In the genomic region with DNA sequence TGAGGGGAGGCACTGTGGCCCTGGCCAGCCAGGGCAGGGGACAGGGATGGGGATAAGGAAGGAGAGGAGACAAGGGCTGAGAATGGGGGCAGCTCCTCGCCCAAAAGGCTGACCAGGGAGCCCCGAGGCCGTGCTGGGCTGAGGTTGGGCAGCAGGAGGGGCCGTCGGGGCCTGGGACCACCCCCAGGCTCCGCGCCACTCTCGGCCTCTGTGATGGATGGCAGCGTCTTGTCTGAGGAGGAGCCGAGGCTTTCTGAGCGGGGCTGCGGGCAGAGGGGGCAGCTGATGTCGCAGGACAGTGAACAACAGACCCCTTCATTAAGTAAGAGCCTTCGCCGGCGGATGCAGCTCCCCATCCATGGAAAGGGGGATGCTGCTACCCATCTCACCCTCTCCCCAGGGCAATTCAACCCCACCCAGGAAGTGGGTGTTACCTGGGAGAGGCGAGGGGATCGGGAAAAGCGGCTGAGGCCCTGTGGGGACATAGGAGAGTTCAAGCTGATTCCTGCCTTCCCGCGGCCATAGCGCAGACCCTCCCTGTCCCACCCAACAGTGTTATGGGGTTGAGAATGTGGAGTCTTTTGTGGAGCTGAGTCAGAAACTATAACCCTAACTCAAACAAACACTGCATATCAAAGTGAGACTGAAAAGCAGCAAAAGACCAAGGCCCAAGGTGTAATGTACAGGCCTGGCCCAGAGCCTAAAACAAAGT, we compare ENCODE assay signal across 21 cellular contexts. TPM values are rescaled to one million over a fixed set of nuclear protein-coding genes. Genes with fewer than 3 reads are reported as not detected.
A peak's percentile ranks its signal among the peaks of the same experiment; 100 is the strongest.
DNase-seq lines count a peak whose midpoint lies in the region; ATAC-seq, FAIRE-seq and TF ChIP-seq lines count a peak whose summit lies in the region.
"Had no signal": no experiment of that assay in that cellular context is flagged by ENCODE, and none has a peak within 500 bp of the region (broad histone marks: within the 10 kb centered on the region; RNA-seq: fewer than 3 reads in every experiment).

No MANE protein-coding gene starts in this region.

- H4K20me1 ChIP-seq in HepG2 (ENCODE audit: insufficient read depth, low read length) = no peaks in the 10 kb centered on the region

- H3K9me3 Mint-ChIP-seq in dendritic cell treated with granulocyte-macrophage colony-stimulating factor and Interleukin-4, amounts not matched to agents 40 ng/mL and 50 ng/mL, for 4 days = no peaks in the 10 kb centered on the region
- H3K9me3 Mint-ChIP-seq: H9, HFFc6 had no signal

- no TSS peak for BruUV-seq in HepG2 (replicated peaks; lab: Mats Ljungman, UMichigan)

- H3K9me3 ChIP-seq in HepG2 (ENCODE audit: low read length) = no peaks in the 10 kb centered on the region
- H3K9me3 ChIP-seq in right lobe of liver = no peaks in the 10 kb centered on the region
- H3K9me3 ChIP-seq in tibial nerve = no peaks in the 10 kb centered on the region
- no peaks in the 10 kb centered on the region for H3K9me3 ChIP-seq in esophagus muscularis mucosa
- H3K9me3 ChIP-seq: BE2C had no signal

- H3K27ac ChIP-seq in HepG2 (ENCODE audit: extremely low read length, insufficient read depth, low read length) = no peak overlapping the region
- H3K27ac ChIP-seq in right lobe of liver = no peak overlapping the region
- no peak overlapping the region for H3K27ac ChIP-seq in tibial nerve
- no peak overlapping the region for H3K27ac ChIP-seq in esophagus muscularis mucosa (replicated peaks in 1 of 4)
- H3K27ac ChIP-seq: 22Rv1, KMS-11 had no signal

- H3K4me1 ChIP-seq in HepG2 (ENCODE audit: insufficient read depth, low read length) (peaks cover 54% of the 10 kb centered on the region), right lobe of liver (no peaks in the 10 kb centered on the region), tibial nerve (no peaks in the 10 kb centered on the region), esophagus muscularis mucosa (no peaks in the 10 kb centered on the region)

- no peaks in the 10 kb centered on the region for H3K79me2 ChIP-seq in HepG2 (ENCODE audit: insufficient read depth, low read length)

- TF ChIP-seq EP300 in HepG2 (IDR thresholded peaks at IDR 0.05; ENCODE audit: low read depth in 2 of 2, low read length in 2 of 2) = no peak
- TF ChIP-seq EP300 in HepG2 (CRISPR knock-in tag; IDR thresholded peaks at IDR 0.05; ENCODE audit: borderline replicate concordance) = no peak
- no peak for TF ChIP-seq EP300 in tibial nerve (IDR thresholded peaks at IDR 0.05)
- no peak for TF ChIP-seq EP300 in esophagus muscularis mucosa (IDR thresholded peaks at IDR 0.05)

- TF ChIP-seq CTCF in HepG2 (CRISPR knock-in tag; IDR thresholded peaks at IDR 0.05) (no peak), right lobe of liver (IDR thresholded peaks at IDR 0.05) (no peak), tibial nerve (IDR thresholded peaks at IDR 0.05) (no peak), esophagus muscularis mucosa (IDR thresholded peaks at IDR 0.05) (no peak)

- H3K36me3 Mint-ChIP-seq in dendritic cell treated with granulocyte-macrophage colony-stimulating factor and Interleukin-4, amounts not matched to agents 40 ng/mL and 50 ng/mL, for 4 days (ENCODE audit: low read depth) = no peaks in the 10 kb centered on the region
- H3K36me3 Mint-ChIP-seq: CD14-positive monocyte had no signal

- 32% methylated on average over 17 of the region's 22 CpGs for WGBS in HepG2 (ENCODE audit: low lambda C conversion rate)
- 45% methylated on average over 8 of the region's 22 CpGs for WGBS in right lobe of liver (ENCODE audit: insufficient coverage, low coverage, low lambda C conversion rate, missing lambda C conversion rate)
- WGBS in tibial nerve, 2 donors = 36 to 48% methylated on average over 22 of the region's 22 CpGs
- WGBS in esophagus muscularis mucosa = 51% methylated on average over 22 of the region's 22 CpGs

- TF ChIP-seq RAD21 in HepG2 (CRISPR knock-in tag; IDR thresholded peaks at IDR 0.05) = no peak

- peak overlapping the region; percentile 41 for H3K4me2 ChIP-seq in HepG2 (ENCODE audit: low read depth, low read length)
- H3K4me2 ChIP-seq: KMS-11 had no signal

- ATAC-seq in HepG2 (peak; percentile 7; the same call in 2 of the 3 replicates), right lobe of liver (no peak), GM21381 (IDR thresholded peaks at IDR 0.05; ENCODE audit: unreplicated experiment) (no peak)
- ATAC-seq: PC-3 had no signal

- H3K27ac Mint-ChIP-seq in dendritic cell treated with granulocyte-macrophage colony-stimulating factor and Interleukin-4, amounts not matched to agents 40 ng/mL and 50 ng/mL, for 4 days = peak overlapping the region; percentile 31
- H3K27ac Mint-ChIP-seq: HFFc6 had no signal

- H3K27me3 Mint-ChIP-seq in dendritic cell treated with granulocyte-macrophage colony-stimulating factor and Interleukin-4, amounts not matched to agents 40 ng/mL and 50 ng/mL, for 4 days = peaks cover 17% of the 10 kb centered on the region

- intact Hi-C loops in HepG2 (cut with micrococcal nuclease; ENCODE audit: unreplicated experiment) = no loop called here
- intact Hi-C loops in right lobe of liver (cut with DNase I) = no loop called here
- intact Hi-C loops in dendritic cell treated with granulocyte-macrophage colony-stimulating factor and Interleukin-4, amounts not matched to agents 40 ng/mL and 50 ng/mL, for 4 days (cut with micrococcal nuclease) = no loop called here
- intact Hi-C loops in esophagus muscularis mucosa (cut with DNase I) = no loop called here

- H3K4me3 Mint-ChIP-seq in dendritic cell treated with granulocyte-macrophage colony-stimulating factor and Interleukin-4, amounts not matched to agents 40 ng/mL and 50 ng/mL, for 4 days = no peak overlapping the region
- H3K4me3 Mint-ChIP-seq: CD14-positive monocyte, H9, HFFc6 had no signal

- TF ChIP-seq POLR2A in HepG2 (IDR thresholded peaks at IDR 0.05; ENCODE audit: insufficient read depth in 1 of 2, low read depth in 2 of 2, low read length in 2 of 2) (no peak), right lobe of liver (IDR thresholded peaks at IDR 0.05) (no peak), tibial nerve (IDR thresholded peaks at IDR 0.05) (no peak), esophagus muscularis mucosa (IDR thresholded peaks at IDR 0.05; ENCODE audit: low read depth) (no peak)

- H3K27me3 ChIP-seq in HepG2 (ENCODE audit: control insufficient read depth in 1 of 2, insufficient read depth in 2 of 2, low read length in 2 of 2) (peaks cover 2 to 9% of the 10 kb centered on the region in 2 experiments; a peak in 2 of 5 replicates), right lobe of liver (no peaks in the 10 kb centered on the region), tibial nerve (no peaks in the 10 kb centered on the region), esophagus muscularis mucosa (peaks cover 0 to 6% (median 0%) of the 10 kb centered on the region in 4 donors)
- H3K27me3 ChIP-seq: BE2C had no signal

- FAIRE-seq in HepG2 (lab: Jason Lieb, UNC) = no peak
- FAIRE-seq: GM12892 had no signal

- no peak overlapping the region for H3K9ac ChIP-seq in HepG2 (ENCODE audit: insufficient read depth, low read depth, low read length)
- H3K9ac ChIP-seq: KMS-11 had no signal

- CTCF ChIA-PET in HepG2 (lab: Yijun Ruan, JAX; ENCODE audit: low intra/inter-chr PET ratio, low total read pairs) = no interaction called here

- H3K4me3 ChIP-seq in HepG2 (replicated peaks in 1 of 3; ENCODE audit: insufficient read depth in 1 of 3, low read depth in 2 of 3, low read length in 3 of 3) (peak overlapping the region in 1 of 3 experiments; percentile 41; a peak in 1 of 6 replicates), right lobe of liver (no peak overlapping the region), tibial nerve (no peak overlapping the region), esophagus muscularis mucosa (no peak overlapping the region)

- in situ Hi-C loops in HepG2 (cut with HindIII; ENCODE audit: extremely low pct_ligation_motif_present, low pct_unique_long_range_greater_than_20kb) = no loop called here

- DNase-seq in HepG2 (ENCODE audit: low spot score) (no peak), right lobe of liver (no peak), tibial nerve (ENCODE audit: low spot score in 2 of 2) (no peak), esophagus muscularis mucosa (ENCODE audit: extremely low spot score) (no peak)
- DNase-seq: ACHN, DMS153, HFFc6, NCI-H1048, NCI-H1417, NCI-H1694, NCI-H2029 treated with DMSO at 0.1 percent for 48 hours, NCI-H446 treated with DMSO at 0.1 percent for 48 hours, PC-3 had no signal

- POLR2A ChIA-PET in HepG2 (lab: Yijun Ruan, JAX) = interaction anchor here (2.2 kb wide), 1 partner anchor 10 kb away, joined by 8 read pairs; no protein-coding TSS in a partner anchor

- no peaks in the 10 kb centered on the region for H3K36me3 ChIP-seq in HepG2 (replicated peaks in 1 of 2; ENCODE audit: control insufficient read depth in 1 of 2, insufficient read depth in 2 of 2, low read length in 2 of 2)
- no peaks in the 10 kb centered on the region for H3K36me3 ChIP-seq in right lobe of liver
- H3K36me3 ChIP-seq in tibial nerve = no peaks in the 10 kb centered on the region
- H3K36me3 ChIP-seq in esophagus muscularis mucosa = no peaks in the 10 kb centered on the region
- H3K36me3 ChIP-seq: BE2C had no signal

- no peak overlapping the region for H2AFZ ChIP-seq in HepG2 (ENCODE audit: low read length)

- H3K4me1 Mint-ChIP-seq in dendritic cell treated with granulocyte-macrophage colony-stimulating factor and Interleukin-4, amounts not matched to agents 40 ng/mL and 50 ng/mL, for 4 days (ENCODE audit: low read depth) = peaks cover 46% of the 10 kb centered on the region

RNA-seq across cellular contexts. Expression of a gene that starts 9.1 kb away (rescaled TPM):
- total RNA-seq in HepG2 (2016; rRNA removed; fragmentation: Illumina TruSeq; extraction: Trizol) = 110 and 136 TPM in 2 replicates
- 61.7 and 72.3 TPM in 2 replicates for total RNA-seq in HepG2 (2016; cell fraction: cytosol; rRNA removed; fragmentation: Illumina TruSeq; extraction: Trizol; ENCODE audit: low read depth)
- total RNA-seq in HepG2 (2016; cell fraction: insoluble cytoplasmic fraction; rRNA removed; fragmentation: Illumina TruSeq; extraction: Trizol) = 112 and 128 TPM in 2 replicates
- total RNA-seq in HepG2 (2016; cell fraction: membrane; rRNA removed; fragmentation: Illumina TruSeq; extraction: Trizol) = 97.4 and 130 TPM in 2 replicates
- 58.3 and 58.4 TPM in 2 replicates for total RNA-seq in HepG2 (2016; cell fraction: nucleus; rRNA removed; fragmentation: Illumina TruSeq; extraction: Trizol)
- 123 and 129 TPM in 2 replicates for polyA plus RNA-seq in HepG2 (2011; rRNA removed)
- polyA plus RNA-seq in HepG2 (2011; cell fraction: cytosol; rRNA removed) = 151 and 173 TPM in 2 replicates
- polyA plus RNA-seq in HepG2 (2011; cell fraction: nucleus; rRNA removed) = 63.1 and 63.8 TPM in 2 replicates
- polyA plus RNA-seq in HepG2 (2012) = 88.1 and 94.6 TPM in 2 replicates
- polyA plus RNA-seq in HepG2 (2016; cell fraction: cytosol; fragmentation: Illumina TruSeq; extraction: Trizol; ENCODE audit: low read depth) = 121 and 161 TPM in 2 replicates
- 256 and 287 TPM in 2 replicates for polyA plus RNA-seq in HepG2 (2016; cell fraction: insoluble cytoplasmic fraction; fragmentation: Illumina TruSeq; extraction: Trizol; ENCODE audit: low read depth)
- polyA plus RNA-seq in HepG2 (2016; cell fraction: membrane; fragmentation: Illumina TruSeq; extraction: Trizol; ENCODE audit: low read depth) = 158 and 192 TPM in 2 replicates
- 155 and 165 TPM in 2 replicates for polyA plus RNA-seq in HepG2 (2016; cell fraction: nucleus; fragmentation: Illumina TruSeq; extraction: Trizol; ENCODE audit: insufficient read depth, low read depth)
- 69.9 and 105 TPM in 2 replicates for polyA minus RNA-seq in HepG2 (2011; rRNA and poly(A)+ RNA removed; ENCODE audit: low replicate concordance)
- polyA minus RNA-seq in HepG2 (2011; cell fraction: cytosol; rRNA and poly(A)+ RNA removed) = 30.2 and 31.4 TPM in 2 replicates
- polyA minus RNA-seq in HepG2 (2011; cell fraction: nucleus; rRNA and poly(A)+ RNA removed) = 15.9 and 19.8 TPM in 2 replicates
- total RNA-seq in right lobe of liver = 100 to 1,000 TPM in 1 of 6 experiments, 10 to 100 TPM in 5; 54.0 to 108 (median 65.3) TPM
- 100 to 1,000 TPM in 3 of 4 donors, 10 to 100 TPM in 1; 94.8 to 137 (median 117) TPM for total RNA-seq in tibial nerve
- total RNA-seq in esophagus muscularis mucosa = 100 to 1,000 TPM; 102 to 140 (median 128) TPM
- total RNA-seq: PC-3 had no signal

RNA-seq across cellular contexts. Expression of a gene that starts 17.1 kb away (rescaled TPM):
- total RNA-seq in HepG2 (2016; rRNA removed; fragmentation: Illumina TruSeq; extraction: Trizol) (0.09 TPM in 1 of 2 replicates, not detected in the other), right lobe of liver (under 1 TPM in 1 of 6 experiments, not detected in 5; 0.11 TPM), tibial nerve (under 1 TPM in 1 of 4 donors, not detected in 3; 0.30 TPM), esophagus muscularis mucosa (under 1 TPM; 0.17 to 0.42 (median 0.26) TPM)
- total RNA-seq in HepG2 (2016; cell fraction: cytosol; rRNA removed; fragmentation: Illumina TruSeq; extraction: Trizol; ENCODE audit: low read depth) = 0.09 TPM in 1 of 2 replicates, not detected in the other
- 0.06 TPM in 1 of 2 replicates, not detected in the other for total RNA-seq in HepG2 (2016; cell fraction: insoluble cytoplasmic fraction; rRNA removed; fragmentation: Illumina TruSeq; extraction: Trizol)
- 0.06 and 0.10 TPM in 2 replicates for total RNA-seq in HepG2 (2016; cell fraction: membrane; rRNA removed; fragmentation: Illumina TruSeq; extraction: Trizol)
- 0.09 TPM in 1 of 2 replicates, not detected in the other for total RNA-seq in HepG2 (2016; cell fraction: nucleus; rRNA removed; fragmentation: Illumina TruSeq; extraction: Trizol)
- polyA plus RNA-seq in HepG2 (2011; rRNA removed) = 0.01 and 0.04 TPM in 2 replicates
- polyA plus RNA-seq in HepG2 (2011; cell fraction: cytosol; rRNA removed) = 0.03 and 0.04 TPM in 2 replicates
- polyA plus RNA-seq in HepG2 (2011; cell fraction: nucleus; rRNA removed) = 0.19 and 0.34 TPM in 2 replicates
- 0.03 TPM in 1 of 2 replicates, not detected in the other for polyA plus RNA-seq in HepG2 (2012)
- polyA plus RNA-seq in HepG2 (2016; cell fraction: cytosol; fragmentation: Illumina TruSeq; extraction: Trizol; ENCODE audit: low read depth) = 0.18 and 0.19 TPM in 2 replicates
- polyA plus RNA-seq in HepG2 (2016; cell fraction: insoluble cytoplasmic fraction; fragmentation: Illumina TruSeq; extraction: Trizol; ENCODE audit: low read depth) = 0.08 TPM in 2 replicates
- polyA plus RNA-seq in HepG2 (2016; cell fraction: membrane; fragmentation: Illumina TruSeq; extraction: Trizol; ENCODE audit: low read depth) = 0.15 and 0.30 TPM in 2 replicates
- polyA plus RNA-seq in HepG2 (2016; cell fraction: nucleus; fragmentation: Illumina TruSeq; extraction: Trizol; ENCODE audit: insufficient read depth, low read depth) = 0.19 and 0.20 TPM in 2 replicates
- polyA minus RNA-seq in HepG2 (2011; rRNA and poly(A)+ RNA removed; ENCODE audit: low replicate concordance) = 0.24 TPM in 1 of 2 replicates, not detected in the other
- not detected in 2 replicates for polyA minus RNA-seq in HepG2 (2011; cell fraction: cytosol; rRNA and poly(A)+ RNA removed)
- polyA minus RNA-seq in HepG2 (2011; cell fraction: nucleus; rRNA and poly(A)+ RNA removed) = not detected in 2 replicates
- total RNA-seq: H9, HFFc6, PC-3 had no signal
- polyA plus RNA-seq: CD14-positive monocyte had no signal

RNA-seq across cellular contexts. Expression of a gene that starts 21.4 kb away (rescaled TPM):
- total RNA-seq in HepG2 (2016; rRNA removed; fragmentation: Illumina TruSeq; extraction: Trizol) (not detected in 2 replicates), right lobe of liver (not detected), tibial nerve (not detected), esophagus muscularis mucosa (not detected)
- not detected in 2 replicates for total RNA-seq in HepG2 (2016; cell fraction: cytosol; rRNA removed; fragmentation: Illumina TruSeq; extraction: Trizol; ENCODE audit: low read depth)
- total RNA-seq in HepG2 (2016; cell fraction: insoluble cytoplasmic fraction; rRNA removed; fragmentation: Illumina TruSeq; extraction: Trizol) = not detected in 2 replicates
- not detected in 2 replicates for total RNA-seq in HepG2 (2016; cell fraction: membrane; rRNA removed; fragmentation: Illumina TruSeq; extraction: Trizol)
- not detected in 2 replicates for total RNA-seq in HepG2 (2016; cell fraction: nucleus; rRNA removed; fragmentation: Illumina TruSeq; extraction: Trizol)
- polyA plus RNA-seq in HepG2 (2011; rRNA removed) = not detected in 2 replicates
- polyA plus RNA-seq in HepG2 (2011; cell fraction: cytosol; rRNA removed) = not detected in 2 replicates
- polyA plus RNA-seq in HepG2 (2011; cell fraction: nucleus; rRNA removed) = not detected in 2 replicates
- not detected in 2 replicates for polyA plus RNA-seq in HepG2 (2012)
- 0.36 TPM in 1 of 2 replicates, not detected in the other for polyA plus RNA-seq in HepG2 (2016; cell fraction: cytosol; fragmentation: Illumina TruSeq; extraction: Trizol; ENCODE audit: low read depth)
- polyA plus RNA-seq in HepG2 (2016; cell fraction: insoluble cytoplasmic fraction; fragmentation: Illumina TruSeq; extraction: Trizol; ENCODE audit: low read depth) = not detected in 2 replicates
- polyA plus RNA-seq in HepG2 (2016; cell fraction: membrane; fragmentation: Illumina TruSeq; extraction: Trizol; ENCODE audit: low read depth) = not detected in 2 replicates
- polyA plus RNA-seq in HepG2 (2016; cell fraction: nucleus; fragmentation: Illumina TruSeq; extraction: Trizol; ENCODE audit: insufficient read depth, low read depth) = not detected in 2 replicates
- polyA minus RNA-seq in HepG2 (2011; rRNA and poly(A)+ RNA removed; ENCODE audit: low replicate concordance) = not detected in 2 replicates
- polyA minus RNA-seq in HepG2 (2011; cell fraction: cytosol; rRNA and poly(A)+ RNA removed) = not detected in 2 replicates
- not detected in 2 replicates for polyA minus RNA-seq in HepG2 (2011; cell fraction: nucleus; rRNA and poly(A)+ RNA removed)
- total RNA-seq: H9, HFFc6, PC-3 had no signal
- polyA plus RNA-seq: CD14-positive monocyte had no signal

RNA-seq across cellular contexts. Expression of a gene that starts 30.4 kb away (rescaled TPM):
- total RNA-seq in HepG2 (2016; rRNA removed; fragmentation: Illumina TruSeq; extraction: Trizol) = 8.8 and 22.5 TPM in 2 replicates
- 3.1 and 3.3 TPM in 2 replicates for total RNA-seq in HepG2 (2016; cell fraction: cytosol; rRNA removed; fragmentation: Illumina TruSeq; extraction: Trizol; ENCODE audit: low read depth)
- total RNA-seq in HepG2 (2016; cell fraction: insoluble cytoplasmic fraction; rRNA removed; fragmentation: Illumina TruSeq; extraction: Trizol) = 8.0 and 22.0 TPM in 2 replicates
- 5.2 and 6.2 TPM in 2 replicates for total RNA-seq in HepG2 (2016; cell fraction: membrane; rRNA removed; fragmentation: Illumina TruSeq; extraction: Trizol)
- total RNA-seq in HepG2 (2016; cell fraction: nucleus; rRNA removed; fragmentation: Illumina TruSeq; extraction: Trizol) = 22.7 and 27.8 TPM in 2 replicates
- 15.4 and 25.6 TPM in 2 replicates for polyA plus RNA-seq in HepG2 (2011; rRNA removed)
- 11.2 and 18.0 TPM in 2 replicates for polyA plus RNA-seq in HepG2 (2011; cell fraction: cytosol; rRNA removed)
- polyA plus RNA-seq in HepG2 (2011; cell fraction: nucleus; rRNA removed) = 107 and 115 TPM in 2 replicates
- 15.2 and 19.1 TPM in 2 replicates for polyA plus RNA-seq in HepG2 (2012)
- 2.2 and 2.5 TPM in 2 replicates for polyA plus RNA-seq in HepG2 (2016; cell fraction: cytosol; fragmentation: Illumina TruSeq; extraction: Trizol; ENCODE audit: low read depth)
- polyA plus RNA-seq in HepG2 (2016; cell fraction: insoluble cytoplasmic fraction; fragmentation: Illumina TruSeq; extraction: Trizol; ENCODE audit: low read depth) = 6.0 and 8.7 TPM in 2 replicates
- 3.6 and 4.1 TPM in 2 replicates for polyA plus RNA-seq in HepG2 (2016; cell fraction: membrane; fragmentation: Illumina TruSeq; extraction: Trizol; ENCODE audit: low read depth)
- polyA plus RNA-seq in HepG2 (2016; cell fraction: nucleus; fragmentation: Illumina TruSeq; extraction: Trizol; ENCODE audit: insufficient read depth, low read depth) = 45.8 and 46.8 TPM in 2 replicates
- 14.5 and 31.4 TPM in 2 replicates for polyA minus RNA-seq in HepG2 (2011; rRNA and poly(A)+ RNA removed; ENCODE audit: low replicate concordance)
- 12.0 and 19.4 TPM in 2 replicates for polyA minus RNA-seq in HepG2 (2011; cell fraction: cytosol; rRNA and poly(A)+ RNA removed)
- 12.1 and 14.4 TPM in 2 replicates for polyA minus RNA-seq in HepG2 (2011; cell fraction: nucleus; rRNA and poly(A)+ RNA removed)
- total RNA-seq in right lobe of liver = 10 to 100 TPM in 5 of 6 experiments, 1 to 10 TPM in 1; 8.8 to 23.9 (median 12.8) TPM
- 10 to 100 TPM; 36.4 to 77.9 (median 40.7) TPM for total RNA-seq in tibial nerve
- total RNA-seq in esophagus muscularis mucosa = 10 to 100 TPM; 20.3 to 31.3 (median 22.0) TPM
- total RNA-seq: PC-3 had no signal

RNA-seq across cellular contexts. Expression of a gene that starts 41.2 kb away (rescaled TPM):
- total RNA-seq in HepG2 (2016; rRNA removed; fragmentation: Illumina TruSeq; extraction: Trizol) (0.13 and 0.24 TPM in 2 replicates), right lobe of liver (1 to 10 TPM in 2 of 6 experiments, under 1 TPM in 4; 0.38 to 1.6 (median 0.85) TPM), tibial nerve (under 1 TPM in 1 of 4 donors, not detected in 3; 0.22 TPM), esophagus muscularis mucosa (under 1 TPM in 2 of 4 donors, not detected in 2; 0.26 to 0.42 TPM)
- total RNA-seq in HepG2 (2016; cell fraction: cytosol; rRNA removed; fragmentation: Illumina TruSeq; extraction: Trizol; ENCODE audit: low read depth) = not detected in 2 replicates
- 0.09 and 0.24 TPM in 2 replicates for total RNA-seq in HepG2 (2016; cell fraction: insoluble cytoplasmic fraction; rRNA removed; fragmentation: Illumina TruSeq; extraction: Trizol)
- 0.14 and 0.19 TPM in 2 replicates for total RNA-seq in HepG2 (2016; cell fraction: membrane; rRNA removed; fragmentation: Illumina TruSeq; extraction: Trizol)
- total RNA-seq in HepG2 (2016; cell fraction: nucleus; rRNA removed; fragmentation: Illumina TruSeq; extraction: Trizol) = 0.25 TPM in 1 of 2 replicates, not detected in the other
- polyA plus RNA-seq in HepG2 (2011; rRNA removed) = 0.05 and 0.31 TPM in 2 replicates
- 0.07 and 0.10 TPM in 2 replicates for polyA plus RNA-seq in HepG2 (2011; cell fraction: cytosol; rRNA removed)
- polyA plus RNA-seq in HepG2 (2011; cell fraction: nucleus; rRNA removed) = 0.66 and 1.2 TPM in 2 replicates
- polyA plus RNA-seq in HepG2 (2012) = 0.28 and 0.44 TPM in 2 replicates
- not detected in 2 replicates for polyA plus RNA-seq in HepG2 (2016; cell fraction: cytosol; fragmentation: Illumina TruSeq; extraction: Trizol; ENCODE audit: low read depth)
- not detected in 2 replicates for polyA plus RNA-seq in HepG2 (2016; cell fraction: insoluble cytoplasmic fraction; fragmentation: Illumina TruSeq; extraction: Trizol; ENCODE audit: low read depth)
- polyA plus RNA-seq in HepG2 (2016; cell fraction: membrane; fragmentation: Illumina TruSeq; extraction: Trizol; ENCODE audit: low read depth) = 0.09 and 0.14 TPM in 2 replicates
- polyA plus RNA-seq in HepG2 (2016; cell fraction: nucleus; fragmentation: Illumina TruSeq; extraction: Trizol; ENCODE audit: insufficient read depth, low read depth) = 0.55 and 0.56 TPM in 2 replicates
- polyA minus RNA-seq in HepG2 (2011; rRNA and poly(A)+ RNA removed; ENCODE audit: low replicate concordance) = 0.22 TPM in 1 of 2 replicates, not detected in the other
- not detected in 2 replicates for polyA minus RNA-seq in HepG2 (2011; cell fraction: cytosol; rRNA and poly(A)+ RNA removed)
- not detected in 2 replicates for polyA minus RNA-seq in HepG2 (2011; cell fraction: nucleus; rRNA and poly(A)+ RNA removed)
- total RNA-seq: HFFc6, PC-3 had no signal
- polyA plus RNA-seq: CD14-positive monocyte had no signal
